ENCODE assay signal across 8 cellular contexts in the genomic region with DNA sequence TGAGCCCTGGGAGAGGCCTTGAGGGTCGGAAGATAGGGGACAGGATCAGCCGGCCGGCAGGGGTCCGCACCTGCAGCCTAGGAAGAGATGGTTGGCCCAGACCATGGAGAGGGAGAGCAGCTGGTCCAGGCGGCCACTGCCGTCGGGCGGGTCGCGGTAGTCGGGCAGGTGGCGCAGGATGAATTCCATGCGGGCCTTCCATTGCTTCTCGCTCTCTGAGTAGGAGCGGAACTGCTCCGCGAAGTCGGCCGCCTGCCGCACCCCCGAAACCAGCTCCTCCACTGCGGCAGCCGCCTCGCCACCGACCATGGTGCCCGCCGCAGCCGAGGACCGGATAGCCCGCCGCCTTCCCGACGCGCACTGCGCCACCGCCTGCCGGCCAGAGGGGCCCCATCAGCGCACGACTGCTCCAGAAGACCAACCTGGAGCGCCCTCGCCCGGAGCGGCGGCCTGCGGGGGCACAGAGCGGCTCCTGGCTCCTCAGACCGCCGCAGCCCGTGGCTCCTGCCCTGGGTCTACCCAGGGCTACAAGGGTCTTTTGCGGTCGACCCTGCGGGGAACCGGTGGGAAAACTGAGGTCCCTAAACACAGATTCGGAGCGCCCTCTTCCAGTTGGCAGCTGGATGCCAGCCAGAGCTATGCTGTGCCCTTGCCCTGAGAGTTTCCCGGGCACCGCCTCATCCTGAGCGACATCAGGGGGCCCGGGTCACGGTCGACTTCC. TPM values are rescaled to one million over a fixed set of nuclear protein-coding genes. Genes with fewer than 3 reads are reported as not detected.
DNase-seq lines count a peak whose midpoint lies in the region; TF ChIP-seq lines count a peak whose summit lies in the region.

A gene with protein sequence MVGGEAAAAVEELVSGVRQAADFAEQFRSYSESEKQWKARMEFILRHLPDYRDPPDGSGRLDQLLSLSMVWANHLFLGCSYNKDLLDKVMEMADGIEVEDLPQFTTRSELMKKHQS (minus strand): TSS at position 336 of the 721 bp plus-strand sequence. CDS start 27 bp downstream, at position 309.

- WGBS in ovary, 3 donors, result 0 to 1% (median 0%) methylated on average over 54 to 61 of the region's 61 CpGs
- WGBS in thymus, result 1% methylated on average over 61 of the region's 61 CpGs

- H3K27me3 ChIP-seq in ovary (no peaks in the 10 kb centered on the region), thymus (ENCODE audit: control insufficient read depth, insufficient read depth) (no peaks in the 10 kb centered on the region)

- TF ChIP-seq EP300 in ovary (IDR thresholded peaks at IDR 0.05), result no peak

- peak; percentile 64 for TF ChIP-seq CTCF in GM12864 (IDR thresholded peaks at IDR 0.05; ENCODE audit: low read depth, low read length, missing control alignments)
- peak; percentile 83 for TF ChIP-seq CTCF in HFFc6 (IDR thresholded peaks at IDR 0.05)
- peak; percentile 69 to 88 (median 85) for TF ChIP-seq CTCF in ovary (IDR thresholded peaks at IDR 0.05)

- H3K36me3 Mint-ChIP-seq in HFFc6 (ENCODE audit: low read depth), result peaks cover 7% of the 10 kb centered on the region; the same call in 1 of the 2 replicates
- no peaks in the 10 kb centered on the region for H3K36me3 Mint-ChIP-seq in activated naive CD8-positive, alpha-beta T cell

- H3K4me3 Mint-ChIP-seq in HFFc6, result peak within 1 kb of the TSS; percentile 93
- peak within 1 kb of the TSS; percentile 93 for H3K4me3 Mint-ChIP-seq in activated naive CD8-positive, alpha-beta T cell

- peaks cover 2% of the 10 kb centered on the region for H3K27me3 Mint-ChIP-seq in HFFc6 (ENCODE audit: insufficient read depth)
- no peaks in the 10 kb centered on the region for H3K27me3 Mint-ChIP-seq in activated naive CD8-positive, alpha-beta T cell

- peak; percentile 40 for TF ChIP-seq POLR2A in ovary (IDR thresholded peaks at IDR 0.05)

- no peaks in the 10 kb centered on the region for H3K9me3 Mint-ChIP-seq in HFFc6
- no peaks in the 10 kb centered on the region for H3K9me3 Mint-ChIP-seq in activated naive CD8-positive, alpha-beta T cell (ENCODE audit: low read depth)

- H3K27ac Mint-ChIP-seq in HFFc6, result peak within 1 kb of the TSS; percentile 80
- H3K27ac Mint-ChIP-seq in activated naive CD8-positive, alpha-beta T cell, result peak within 1 kb of the TSS; percentile 89

- H3K36me3 ChIP-seq in ovary (no peaks in the 10 kb centered on the region), thymus (ENCODE audit: control insufficient read depth, insufficient read depth) (peaks cover under 1% of the 10 kb centered on the region)

- DNase-seq in GM12864 (ENCODE audit: low read depth) (peak; percentile 52), HFFc6 (peak; percentile 79), NAMALWA (ENCODE audit: low spot score) (peak; percentile 87), SKM-1 treated with dmso at 0.1 percent for 144 hours (lab: John Stamatoyannopoulos, UW; ENCODE audit: unreplicated experiment) (peak; percentile 66), glomerular visceral epithelial cell (ENCODE audit: extremely low spot score) (peak; percentile 91), ovary (peak; percentile 88 to 94 (median 90))

- peaks cover 38% of the 10 kb centered on the region for H3K4me1 Mint-ChIP-seq in HFFc6 (ENCODE audit: low read depth)
- peaks cover 31% of the 10 kb centered on the region for H3K4me1 Mint-ChIP-seq in activated naive CD8-positive, alpha-beta T cell (ENCODE audit: low read depth)

- H3K4me1 ChIP-seq in ovary (ENCODE audit: insufficient read depth), result peaks cover 5% of the 10 kb centered on the region
- H3K4me1 ChIP-seq in thymus (ENCODE audit: control insufficient read depth, insufficient read depth, low read length), result peaks cover 11% of the 10 kb centered on the region

- intact Hi-C loops in ovary (cut with DNase I), result loop anchor here in 3 of 4 donors (2.0 to 10.0 kb wide), 6 partner anchors 27 to 166 kb away; a partner anchor contains a TSS

- H3K27ac ChIP-seq in ovary (peak within 1 kb of the TSS in 1 of 2 donors; percentile 9), thymus (ENCODE audit: low read depth) (peak within 1 kb of the TSS; percentile 64)

- H3K4me3 ChIP-seq in GM12864 (ENCODE audit: low read depth, low read length), result peak within 1 kb of the TSS; percentile 90
- H3K4me3 ChIP-seq in ovary, result peak within 1 kb of the TSS; percentile 93
- peak within 1 kb of the TSS; percentile 67 for H3K4me3 ChIP-seq in thymus (ENCODE audit: low read length)

- H3K9me3 ChIP-seq in ovary (no peaks in the 10 kb centered on the region), thymus (ENCODE audit: control insufficient read depth) (no peaks in the 10 kb centered on the region)

RNA-seq across cellular contexts. Expression of the gene that starts here (rescaled TPM):
- total RNA-seq in HFFc6 (2021; fragmentation: NEBNext Ultra II Directional; extraction: Animal tissue kit (Norgen Biotek cat#: 25700)), result 10 to 100 TPM; 23.3 to 30.2 (median 28.4) TPM
- 10 to 100 TPM; 12.2 to 18.0 (median 15.3) TPM for total RNA-seq in ovary
- polyA plus RNA-seq in ovary, result 10 to 100 TPM; 21.1 to 29.0 TPM
- polyA plus RNA-seq in thymus, result 42.1 TPM
